In genomic region chr6:40391086-40391485, GRCh38 we compare ENCODE assay signal across 16 cellular contexts.
"Had no signal": no experiment of that assay in that cellular context is flagged by ENCODE, and none has a peak within 500 bp of the region (broad histone marks: within the 10 kb centered on the region; RNA-seq: fewer than 3 reads in every experiment).

No MANE protein-coding gene starts in this region.

- H3K4me3 ChIP-seq: ascending aorta, breast epithelium, right lobe of liver, SK-N-MC, suprapubic skin had no signal

- H3K4me1 ChIP-seq: ascending aorta, breast epithelium had no signal

- H3K27ac Mint-ChIP-seq: stimulated activated naive CD8-positive, alpha-beta T cell treated with anti-CD3 and anti-CD28 coated beads, Interleukin-15, Interleukin-2, amounts not matched to agents 100 ng/mL and 50 ng/mL, for 24 hours had no signal

- H3K9me3 Mint-ChIP-seq: neural crest cell; stimulated activated naive CD8-positive, alpha-beta T cell treated with anti-CD3 and anti-CD28 coated beads, Interleukin-15, Interleukin-2, amounts not matched to agents 100 ng/mL and 50 ng/mL, for 24 hours had no signal

- H3K27ac ChIP-seq: ascending aorta, breast epithelium, right lobe of liver, SK-N-MC, suprapubic skin had no signal

- ATAC-seq: esophagus mucosa, left ventricle myocardium superior, right lobe of liver had no signal

- FAIRE-seq: keratinocyte had no signal

- DNase-seq: activated CD4-positive, alpha-beta T cell treated with anti-CD3 and anti-CD28 coated beads, Interleukin-2, amount 50 U/mL, for 4 hours; activated CD4-positive, CD25-positive, alpha-beta regulatory T cell; activated gamma-delta T cell; dermis blood vessel endothelial cell; left ventricle myocardium superior; mesenchymal stem cell; right lobe of liver; Right ventricle myocardium superior had no signal

- H3K9me3 ChIP-seq: ascending aorta, breast epithelium, right lobe of liver, suprapubic skin had no signal

- H3K36me3 ChIP-seq: ascending aorta, breast epithelium, right lobe of liver, suprapubic skin had no signal

- H3K27me3 ChIP-seq: ascending aorta, breast epithelium, right lobe of liver had no signal

- H3K4me3 Mint-ChIP-seq: neural crest cell; stimulated activated naive CD8-positive, alpha-beta T cell treated with anti-CD3 and anti-CD28 coated beads, Interleukin-15, Interleukin-2, amounts not matched to agents 100 ng/mL and 50 ng/mL, for 24 hours had no signal
